Comparison of ENCODE assay signal across 25 cellular contexts in genomic region chr6:90885611-90886056, GRCh38.
A peak's percentile ranks its signal among the peaks of the same experiment; 100 is the strongest.
DNase-seq lines count a peak whose midpoint lies in the region; ATAC-seq, FAIRE-seq and TF ChIP-seq lines count a peak whose summit lies in the region.
"Had no signal": no experiment of that assay in that cellular context is flagged by ENCODE, and none has a peak within 500 bp of the region (broad histone marks: within the 10 kb centered on the region; RNA-seq: fewer than 3 reads in every experiment).

No MANE protein-coding gene starts in this region.

- WGBS in K562 (ENCODE audit: insufficient coverage, low coverage, missing lambda C conversion rate): 12% methylated on average over 9 of the region's 10 CpGs

- ATAC-seq in K562: peak; percentile 44; the same call in 1 of the 3 replicates
- ATAC-seq in HG03469 (IDR thresholded peaks at IDR 0.05; ENCODE audit: unreplicated experiment): no peak
- ATAC-seq in GM19324 (IDR thresholded peaks at IDR 0.05; ENCODE audit: low FRiP score, unreplicated experiment): no peak
- ATAC-seq in naive thymus-derived CD4-positive, alpha-beta T cell: no peak
- no peak for ATAC-seq in stimulated activated effector memory CD8-positive, alpha-beta T cell treated with anti-CD3 and anti-CD28 coated beads, Interleukin-12 subunit alpha, Interleukin-12 subunit beta, amount 100 ng/mL, for 72 hours
- ATAC-seq: activated CD4-positive, alpha-beta T cell treated with anti-CD3 and anti-CD28 coated beads for 36 hours; natural killer cell; Panc1; SK-N-SH treated with all-trans-retinoic acid at 6 μM for 48 hours had no signal

- H3K36me3 Mint-ChIP-seq in naive thymus-derived CD4-positive, alpha-beta T cell: peaks cover 0 to 3% (median 0%) of the 10 kb centered on the region in 5 donors
- no peaks in the 10 kb centered on the region for H3K36me3 Mint-ChIP-seq in stimulated activated effector memory CD8-positive, alpha-beta T cell treated with anti-CD3 and anti-CD28 coated beads, Interleukin-12 subunit alpha, Interleukin-12 subunit beta, amount 100 ng/mL, for 72 hours
- H3K36me3 Mint-ChIP-seq: activated naive CD8-positive, alpha-beta T cell; IgD-negative memory B cell; natural killer cell had no signal

- TF ChIP-seq EP300 in K562 (IDR thresholded peaks at IDR 0.05; ENCODE audit: low read length): no peak

- H4K20me1 ChIP-seq in K562 (replicated peaks; ENCODE audit: control insufficient read depth, insufficient read depth, low read length): no peaks in the 10 kb centered on the region

- DNase-seq in C1 segment of cervical spinal cord (lab: John Stamatoyannopoulos, UW): peak in 10 of 14 donors; percentile 9 to 85 (median 32)
- DNase-seq in RPMI7951 (ENCODE audit: low read depth): peak; percentile 5
- no peak for DNase-seq in K562 (ENCODE audit: extremely low read depth in 1 of 4, low spot score in 3 of 4)
- peak; percentile 74 for DNase-seq in islet precursor cell
- DNase-seq in naive thymus-derived CD4-positive, alpha-beta T cell: no peak
- DNase-seq in stimulated activated effector memory CD8-positive, alpha-beta T cell treated with anti-CD3 and anti-CD28 coated beads, Interleukin-12 subunit alpha, Interleukin-12 subunit beta, amount 100 ng/mL, for 72 hours (ENCODE audit: low spot score in 2 of 2): no peak
- DNase-seq: activated CD4-positive, alpha-beta T cell treated with anti-CD3 and anti-CD28 coated beads for 36 hours; BE2C; brain microvascular endothelial cell; COR-L47; EL; mesenchymal stem cell; natural killer cell; NCI-H2171 treated with DMSO at 0.1 percent for 48 hours; NCI-H774 had no signal

- no peaks in the 10 kb centered on the region for H3K9me1 ChIP-seq in K562 (ENCODE audit: control insufficient read depth, insufficient read depth, low read length)

- no peak for FAIRE-seq in K562 (lab: Jason Lieb, UNC)
- FAIRE-seq: endothelial cell of umbilical vein, frontal cortex, GM18507 had no signal

- no peaks in the 10 kb centered on the region for H3K79me2 ChIP-seq in K562 (ENCODE audit: control insufficient read depth, insufficient read depth, low read length)

- peak overlapping the region; percentile 59 for H2AFZ ChIP-seq in K562 (ENCODE audit: low read depth, low read length)

- no peak overlapping the region for H3K4me2 ChIP-seq in K562 (ENCODE audit: insufficient read depth, low read length)

- no peak overlapping the region for H3K27ac ChIP-seq in K562 (ENCODE audit: extremely low read depth, low read depth, low read length)
- no peak overlapping the region for H3K27ac ChIP-seq in naive thymus-derived CD4-positive, alpha-beta T cell (ENCODE audit: low read depth, low read length)
- H3K27ac ChIP-seq: brain microvascular endothelial cell, suprapubic skin had no signal

- peaks cover 2 to 35% (median 14%) of the 10 kb centered on the region in 11 donors for H3K9me3 Mint-ChIP-seq in naive thymus-derived CD4-positive, alpha-beta T cell
- H3K9me3 Mint-ChIP-seq in stimulated activated effector memory CD8-positive, alpha-beta T cell treated with anti-CD3 and anti-CD28 coated beads, Interleukin-12 subunit alpha, Interleukin-12 subunit beta, amount 100 ng/mL, for 72 hours: peaks cover 4% of the 10 kb centered on the region

- no peak for TF ChIP-seq RAD21 in K562 (CRISPR knock-in tag; conservative IDR thresholded peaks at IDR 0.05 in 1 of 2, IDR thresholded peaks at IDR 0.05 in 1 of 2)

- H3K9me3 ChIP-seq in K562 (replicated peaks; ENCODE audit: control insufficient read depth, insufficient read depth, low read depth, low read length): no peaks in the 10 kb centered on the region
- no peaks in the 10 kb centered on the region for H3K9me3 ChIP-seq in naive thymus-derived CD4-positive, alpha-beta T cell (ENCODE audit: control insufficient read depth in 2 of 3, low read length in 3 of 3)
- H3K9me3 ChIP-seq: BE2C had no signal

- in situ Hi-C loops in K562 (cut with MboI): no loop called here

- no peaks in the 10 kb centered on the region for H3K27me3 ChIP-seq in K562 (ENCODE audit: control insufficient read depth in 2 of 2, insufficient read depth in 2 of 2, low read length in 2 of 2)
- no peaks in the 10 kb centered on the region for H3K27me3 ChIP-seq in naive thymus-derived CD4-positive, alpha-beta T cell (ENCODE audit: control insufficient read depth in 2 of 2, insufficient read depth in 2 of 2, low read length in 2 of 2)
- H3K27me3 ChIP-seq: BE2C, brain microvascular endothelial cell, suprapubic skin had no signal

- intact Hi-C loops in K562 (cut with micrococcal nuclease): no loop called here
- intact Hi-C loops in naive thymus-derived CD4-positive, alpha-beta T cell (cut with micrococcal nuclease): no loop called here

- POLR2A ChIA-PET in K562 (lab: Yijun Ruan, JAX): interaction anchor here (0.6 to 1.5 kb wide), 3 partner anchors 15 to 729 kb away, joined by 3 read pairs; no protein-coding TSS in a partner anchor
- POLR2A ChIA-PET in naive thymus-derived CD4-positive, alpha-beta T cell (lab: Charles Lee): no interaction called here

- CTCF ChIA-PET in K562 (lab: Yijun Ruan, JAX; ENCODE audit: low intra/inter-chr PET ratio): no interaction called here
- CTCF ChIA-PET in naive thymus-derived CD4-positive, alpha-beta T cell (lab: Charles Lee): no interaction called here

- no peaks in the 10 kb centered on the region for H3K4me1 Mint-ChIP-seq in naive thymus-derived CD4-positive, alpha-beta T cell
- no peaks in the 10 kb centered on the region for H3K4me1 Mint-ChIP-seq in stimulated activated effector memory CD8-positive, alpha-beta T cell treated with anti-CD3 and anti-CD28 coated beads, Interleukin-12 subunit alpha, Interleukin-12 subunit beta, amount 100 ng/mL, for 72 hours
- H3K4me1 Mint-ChIP-seq: activated CD4-positive, alpha-beta T cell treated with anti-CD3 and anti-CD28 coated beads for 36 hours; IgD-negative memory B cell; natural killer cell had no signal

- peaks cover 0 to 3% of the 10 kb centered on the region in 2 experiments; a peak in 2 of 5 replicates for H3K4me1 ChIP-seq in K562 (replicated peaks in 1 of 2; ENCODE audit: control insufficient read depth in 2 of 2, insufficient read depth in 2 of 2, low read length in 2 of 2)
- no peaks in the 10 kb centered on the region for H3K4me1 ChIP-seq in naive thymus-derived CD4-positive, alpha-beta T cell (ENCODE audit: control insufficient read depth in 2 of 2, insufficient read depth in 2 of 2, low read length in 2 of 2)
- H3K4me1 ChIP-seq: BE2C, suprapubic skin had no signal

- no peak overlapping the region for H3K4me3 ChIP-seq in K562
- no peak overlapping the region for H3K4me3 ChIP-seq in naive thymus-derived CD4-positive, alpha-beta T cell (ENCODE audit: low read length)
- H3K4me3 ChIP-seq: suprapubic skin had no signal

- H3K27ac Mint-ChIP-seq in naive thymus-derived CD4-positive, alpha-beta T cell: no peak overlapping the region
- H3K27ac Mint-ChIP-seq in stimulated activated effector memory CD8-positive, alpha-beta T cell treated with anti-CD3 and anti-CD28 coated beads, Interleukin-12 subunit alpha, Interleukin-12 subunit beta, amount 100 ng/mL, for 72 hours: no peak overlapping the region
- H3K27ac Mint-ChIP-seq: activated CD4-positive, alpha-beta T cell treated with anti-CD3 and anti-CD28 coated beads for 36 hours; activated naive CD8-positive, alpha-beta T cell; IgD-negative memory B cell; natural killer cell had no signal

- no peaks in the 10 kb centered on the region for H3K36me3 ChIP-seq in K562 (ENCODE audit: control insufficient read depth, insufficient read depth, low read length)
- no peaks in the 10 kb centered on the region for H3K36me3 ChIP-seq in naive thymus-derived CD4-positive, alpha-beta T cell (ENCODE audit: control insufficient read depth in 2 of 3, insufficient read depth in 3 of 3, low read length in 3 of 3)
- H3K36me3 ChIP-seq: BE2C, brain microvascular endothelial cell, suprapubic skin had no signal

- no peak overlapping the region for H3K4me3 Mint-ChIP-seq in naive thymus-derived CD4-positive, alpha-beta T cell
- no peak overlapping the region for H3K4me3 Mint-ChIP-seq in stimulated activated effector memory CD8-positive, alpha-beta T cell treated with anti-CD3 and anti-CD28 coated beads, Interleukin-12 subunit alpha, Interleukin-12 subunit beta, amount 100 ng/mL, for 72 hours
- H3K4me3 Mint-ChIP-seq: activated CD4-positive, alpha-beta T cell treated with anti-CD3 and anti-CD28 coated beads for 36 hours; activated naive CD8-positive, alpha-beta T cell; IgD-negative memory B cell; natural killer cell had no signal

- TF ChIP-seq CTCF in K562 (IDR thresholded peaks at IDR 0.05 in 2 of 3, conservative IDR thresholded peaks at IDR 0.05 in 1 of 3; ENCODE audit: insufficient read depth in 2 of 3, low read depth in 1 of 3, low read length in 3 of 3): no peak

- no TSS peak for BruUV-seq in K562 (replicated peaks; lab: Mats Ljungman, UMichigan)

- no peak for TF ChIP-seq POLR2A in K562 (conservative IDR thresholded peaks at IDR 0.05)

- H3K27me3 Mint-ChIP-seq in naive thymus-derived CD4-positive, alpha-beta T cell: peaks cover 3 to 30% (median 13%) of the 10 kb centered on the region in 5 donors

- H3K9ac ChIP-seq in K562 (ENCODE audit: insufficient read depth in 1 of 2, low read depth in 2 of 2, low read length in 2 of 2): no peak overlapping the region

TF ChIP-seq in K562, 482 proteins besides CTCF, POLR2A, EP300 and RAD21 (continues in another document):
- TF ChIP-seq MCM3 (IDR thresholded peaks at IDR 0.05) (no peak), KAT7 (CRISPR knock-in tag; IDR thresholded peaks at IDR 0.05; ENCODE audit: borderline replicate concordance) (no peak), ZNF197 (CRISPR knock-in tag; IDR thresholded peaks at IDR 0.05; ENCODE audit: low read depth) (no peak), TAF9B (IDR thresholded peaks at IDR 0.05; ENCODE audit: partially characterized antibody) (no peak), NKRF (IDR thresholded peaks at IDR 0.05; ENCODE audit: borderline replicate concordance) (no peak), BMI1 (IDR thresholded peaks at IDR 0.05; ENCODE audit: low read length) (no peak), NFRKB (IDR thresholded peaks at IDR 0.05; ENCODE audit: low read depth) (no peak)

Comparison
In these comparisons a context has a peak if more than half of its experiments do, and no peak if none do; other contexts are left out.
1. DNase-seq: peak in C1 segment of cervical spinal cord (10 of 14), RPMI7951 (single experiment) and islet precursor cell (single experiment); none in K562 (0 of 4), naive thymus-derived CD4-positive, alpha-beta T cell (0 of 9) and stimulated activated effector memory CD8-positive, alpha-beta T cell treated with anti-CD3 and anti-CD28 coated beads, Interleukin-12 subunit alpha, Interleukin-12 subunit beta, amount 100 ng/mL, for 72 hours (0 of 2).